8 cellular contexts compared by ENCODE assay signal in the genomic region with DNA sequence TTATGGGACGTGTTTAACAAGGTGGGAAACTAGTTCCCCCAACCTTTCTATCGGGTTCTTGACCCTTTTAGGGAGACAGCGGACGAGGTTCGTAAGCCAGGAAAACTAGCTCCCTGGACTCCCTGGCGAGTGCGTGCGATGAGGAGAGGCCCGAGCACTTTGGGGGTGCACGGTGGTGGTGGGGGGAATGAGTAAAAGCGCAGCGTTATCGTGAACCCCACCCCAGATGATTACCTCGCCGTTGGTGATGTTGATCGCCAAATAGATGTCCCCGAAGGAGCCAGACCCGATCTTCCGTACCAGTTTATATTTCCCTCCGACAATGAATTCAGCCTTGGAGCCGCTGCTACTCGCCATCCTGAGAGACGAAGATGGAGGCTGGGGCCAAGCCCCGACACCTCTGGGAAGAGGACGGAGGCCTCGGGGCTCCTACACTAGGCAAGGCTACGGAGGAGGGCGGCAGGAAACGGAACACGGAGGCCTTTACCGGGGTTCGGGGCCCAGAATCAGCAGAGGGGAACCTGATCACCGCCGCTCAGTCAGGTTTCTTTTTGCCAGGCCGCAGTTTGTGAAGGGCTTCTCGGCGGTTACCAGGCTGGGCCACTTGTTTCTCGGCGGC. TPM values are rescaled to one million over a fixed set of nuclear protein-coding genes. Genes with fewer than 3 reads are reported as not detected.
DNase-seq lines count a peak whose midpoint lies in the region; ATAC-seq and TF ChIP-seq lines count a peak whose summit lies in the region.

No MANE protein-coding gene starts in this region.

- no peaks in the 10 kb centered on the region for H3K9me3 Mint-ChIP-seq in neural progenitor cell

- peaks cover 26% of the 10 kb centered on the region for H4K20me1 ChIP-seq in neural progenitor cell (ENCODE audit: low read depth)

- H3K27ac Mint-ChIP-seq in neural progenitor cell = peak overlapping the region; percentile 99

- H3K4me3 ChIP-seq in GM12865 (ENCODE audit: low read depth, low read length) (peak overlapping the region; percentile 87), esophagus muscularis mucosa (peak overlapping the region; percentile 84 to 97 (median 95)), neural progenitor cell (peak overlapping the region; percentile 92)

- peak; percentile 5 for ATAC-seq in HG02852 (IDR thresholded peaks at IDR 0.05; ENCODE audit: unreplicated experiment)
- ATAC-seq in GM21723 (IDR thresholded peaks at IDR 0.05; ENCODE audit: unreplicated experiment) = no peak

- no peak for DNase-seq in GM12865 (ENCODE audit: low read depth)
- peak; percentile 58 for DNase-seq in UCSD-AML1 (lab: John Stamatoyannopoulos, UW; ENCODE audit: unreplicated experiment)
- DNase-seq in esophagus muscularis mucosa (ENCODE audit: extremely low spot score) = no peak
- peak; percentile 38 for DNase-seq in neural progenitor cell (ENCODE audit: low spot score)
- no peak for DNase-seq in HEK293T (ENCODE audit: extremely low spot score)
- no peak for DNase-seq in KBM-7

- H3K4me3 Mint-ChIP-seq in neural progenitor cell = peak overlapping the region; percentile 100

- H3K4me1 Mint-ChIP-seq in neural progenitor cell = peaks cover 25% of the 10 kb centered on the region

- WGBS in esophagus muscularis mucosa = under 1% methylated on average over 31 of the region's 39 CpGs

- in situ Hi-C loops in KBM-7 (cut with MboI; ENCODE audit: low pct_unique_long_range_greater_than_20kb, low sequenced_read_pairs) = loop anchor here (10.0 kb wide), 1 partner anchor 106 kb away; no protein-coding TSS in a partner anchor

- POLR2A ChIA-PET in HEK293T (lab: Yijun Ruan, JAX) = interaction anchor here (0.8 to 3.3 kb wide), 36 partner anchors 7 to 206 kb away, joined by 3 to 26 read pairs (median 5); a partner anchor contains a TSS

- H3K9me3 ChIP-seq in esophagus muscularis mucosa (no peaks in the 10 kb centered on the region), neural progenitor cell (ENCODE audit: low read depth) (no peaks in the 10 kb centered on the region)

- CTCF ChIA-PET in HEK293T (lab: Yijun Ruan, JAX) = interaction anchor here (0.7 to 2.0 kb wide), 8 partner anchors 8 to 261 kb away, joined by 3 to 14 read pairs (median 4); no protein-coding TSS in a partner anchor

- H3K27ac ChIP-seq in esophagus muscularis mucosa (replicated peaks in 1 of 4) (peak overlapping the region; percentile 99), neural progenitor cell (peak overlapping the region; percentile 91)

- H3K4me1 ChIP-seq in esophagus muscularis mucosa (peaks cover 34 to 45% (median 39%) of the 10 kb centered on the region in 4 donors), neural progenitor cell (peaks cover 30% of the 10 kb centered on the region)

- peak overlapping the region; percentile 2 for H2AFZ ChIP-seq in neural progenitor cell (replicated peaks)

- intact Hi-C loops in esophagus muscularis mucosa (cut with DNase I) = loop anchor here (1.0 kb wide), 1 partner anchor 100 kb away; no protein-coding TSS in a partner anchor

- H3K79me2 ChIP-seq in neural progenitor cell (ENCODE audit: low read depth) = peaks cover 67% of the 10 kb centered on the region

- peaks cover 44% of the 10 kb centered on the region for H3F3A ChIP-seq in neural progenitor cell (ENCODE audit: low read depth)

- TF ChIP-seq CTCF in GM12865 (IDR thresholded peaks at IDR 0.05; ENCODE audit: insufficient read depth, low read depth, low read length, missing control alignments) = no peak
- TF ChIP-seq CTCF in esophagus muscularis mucosa (IDR thresholded peaks at IDR 0.05) = no peak
- TF ChIP-seq CTCF in neural progenitor cell (IDR thresholded peaks at IDR 0.05) = no peak

- peaks cover 3% of the 10 kb centered on the region for H3K27me3 Mint-ChIP-seq in neural progenitor cell (ENCODE audit: insufficient read depth, low read depth)

- TF ChIP-seq EP300 in esophagus muscularis mucosa (IDR thresholded peaks at IDR 0.05) = no peak

- H3K4me2 ChIP-seq in neural progenitor cell = peak overlapping the region; percentile 97

- no peaks in the 10 kb centered on the region for H3K27me3 ChIP-seq in esophagus muscularis mucosa
- no peaks in the 10 kb centered on the region for H3K27me3 ChIP-seq in neural progenitor cell

- H3K36me3 Mint-ChIP-seq in neural progenitor cell = peaks cover 29% of the 10 kb centered on the region

- no peak for TF ChIP-seq POLR2A in esophagus muscularis mucosa (IDR thresholded peaks at IDR 0.05; ENCODE audit: low read depth)

- H3K36me3 ChIP-seq in esophagus muscularis mucosa = peaks cover 2 to 31% (median 17%) of the 10 kb centered on the region in 4 donors
- H3K36me3 ChIP-seq in neural progenitor cell = no peaks in the 10 kb centered on the region

- H3K9ac ChIP-seq in neural progenitor cell = peak overlapping the region; percentile 94

TF ChIP-seq in HEK293T, 16 proteins besides CTCF, POLR2A, EP300 and RAD21:
- no peak for TF ChIP-seq CTBP1 (IDR thresholded peaks at IDR 0.05; ENCODE audit: borderline replicate concordance)
- TF ChIP-seq ELF4 (IDR thresholded peaks at IDR 0.05) = no peak
- no peak for TF ChIP-seq FOXM1 (IDR thresholded peaks at IDR 0.05; ENCODE audit: borderline replicate concordance)
- TF ChIP-seq SUZ12 (IDR thresholded peaks at IDR 0.05) = no peak
- TF ChIP-seq, protein P1, sequence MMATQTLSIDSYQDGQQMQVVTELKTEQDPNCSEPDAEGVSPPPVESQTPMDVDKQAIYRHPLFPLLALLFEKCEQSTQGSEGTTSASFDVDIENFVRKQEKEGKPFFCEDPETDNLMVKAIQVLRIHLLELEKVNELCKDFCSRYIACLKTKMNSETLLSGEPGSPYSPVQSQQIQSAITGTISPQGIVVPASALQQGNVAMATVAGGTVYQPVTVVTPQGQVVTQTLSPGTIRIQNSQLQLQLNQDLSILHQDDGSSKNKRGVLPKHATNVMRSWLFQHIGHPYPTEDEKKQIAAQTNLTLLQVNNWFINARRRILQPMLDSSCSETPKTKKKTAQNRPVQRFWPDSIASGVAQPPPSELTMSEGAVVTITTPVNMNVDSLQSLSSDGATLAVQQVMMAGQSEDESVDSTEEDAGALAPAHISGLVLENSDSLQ (IDR thresholded peaks at IDR 0.05) = no peak
- no peak for TF ChIP-seq LEF1 (IDR thresholded peaks at IDR 0.05; ENCODE audit: borderline replicate concordance)
- TF ChIP-seq TARDBP (IDR thresholded peaks at IDR 0.05) = no peak
- TF ChIP-seq FOXK2 (IDR thresholded peaks at IDR 0.05) = no peak
- no peak for TF ChIP-seq NFRKB (IDR thresholded peaks at IDR 0.05)
- TF ChIP-seq ZNF384 (IDR thresholded peaks at IDR 0.05) = no peak
- TF ChIP-seq SP1 (IDR thresholded peaks at IDR 0.05) = no peak
- no peak for TF ChIP-seq BHLHE40 (IDR thresholded peaks at IDR 0.05; ENCODE audit: borderline replicate concordance)
- TF ChIP-seq FOXA1 (IDR thresholded peaks at IDR 0.05) = no peak

RNA-seq across cellular contexts. Expression of a gene that starts 0.5 kb away (rescaled TPM):
- total RNA-seq in esophagus muscularis mucosa (100 to 1,000 TPM; 283 to 347 (median 336) TPM), neural progenitor cell (ENCODE audit: low replicate concordance) (271 and 335 TPM in 2 replicates)

RNA-seq across cellular contexts. Expression of a gene that starts 30.6 kb away (rescaled TPM):
- total RNA-seq in esophagus muscularis mucosa (10 to 100 TPM; 11.9 to 22.0 (median 19.5) TPM), neural progenitor cell (ENCODE audit: low replicate concordance) (0.99 and 1.7 TPM in 2 replicates)

Comparison
In these comparisons a context has a peak if more than half of its experiments do, and no peak if none do; other contexts are left out.
1. DNase-seq: peak in UCSD-AML1 (single experiment) and neural progenitor cell (single experiment); none in GM12865 (single experiment), esophagus muscularis mucosa (single experiment), HEK293T (single experiment) and KBM-7 (single experiment).
2. Peak in every context shown above with its lines, with median percentiles within 50 percentile points of each other: H3K4me3 ChIP-seq.